Comparison of ENCODE assay signal across 9 cellular contexts in genomic region chr17:41690497-41690896, GRCh38. TPM values are rescaled to one million over a fixed set of nuclear protein-coding genes. Genes with fewer than 3 reads are reported as not detected.
A peak's percentile ranks its signal among the peaks of the same experiment; 100 is the strongest.
DNase-seq lines count a peak whose midpoint lies in the region; ATAC-seq and TF ChIP-seq lines count a peak whose summit lies in the region.
"Had no signal": no experiment of that assay in that cellular context is flagged by ENCODE, and none has a peak within 500 bp of the region (broad histone marks: within the 10 kb centered on the region; RNA-seq: fewer than 3 reads in every experiment).

No MANE protein-coding gene starts in this region.

- H3K9ac ChIP-seq in GM23248: peak overlapping the region; percentile 100

- H3K4me3 ChIP-seq in GM23248: peak overlapping the region; percentile 89
- H3K4me3 ChIP-seq in fibroblast of mammary gland (ENCODE audit: control insufficient read depth, low read depth, low read length): peak overlapping the region; percentile 98
- peak overlapping the region; percentile 87 to 100 (median 95) for H3K4me3 ChIP-seq in gastrocnemius medialis

- H3K36me3 ChIP-seq in GM23248 (ENCODE audit: low read depth) (peaks cover 38% of the 10 kb centered on the region), gastrocnemius medialis (peaks cover 12 to 52% of the 10 kb centered on the region in 2 donors)

- no peak for ATAC-seq in gastrocnemius medialis

- H4K20me1 ChIP-seq in GM23248 (ENCODE audit: insufficient read depth): peaks cover 12% of the 10 kb centered on the region; the same call in 1 of the 2 replicates

- intact Hi-C loops in gastrocnemius medialis (cut with DNase I; ENCODE audit: low total_unique reads): loop anchor here (10.0 kb wide), 1 partner anchor 1736 kb away; no protein-coding TSS in a partner anchor

- H3F3A ChIP-seq in GM23248 (ENCODE audit: insufficient read depth): peaks cover 66% of the 10 kb centered on the region

- TF ChIP-seq CTCF in VCaP (conservative IDR thresholded peaks at IDR 0.05) (no peak), fibroblast of mammary gland (conservative IDR thresholded peaks at IDR 0.05; ENCODE audit: control insufficient read depth, insufficient read depth, low read depth, low read length) (no peak), gastrocnemius medialis (IDR thresholded peaks at IDR 0.05 in 4 of 5, conservative IDR thresholded peaks at IDR 0.05 in 1 of 5) (no peak)

- H3K4me2 ChIP-seq in GM23248 (ENCODE audit: unreplicated experiment): peak overlapping the region; percentile 94

- no peaks in the 10 kb centered on the region for H3K27me3 ChIP-seq in GM23248 (replicated peaks; ENCODE audit: insufficient read depth)
- H3K27me3 ChIP-seq in gastrocnemius medialis: no peaks in the 10 kb centered on the region

- H2AFZ ChIP-seq in GM23248: no peak overlapping the region

- WGBS in GM23248 (ENCODE audit: low coverage in 1 of 2, low lambda C conversion rate in 2 of 2, missing lambda C conversion rate in 2 of 2), 2 experiments: 70 to 77% methylated on average over 2 of the region's 2 CpGs

- in situ Hi-C loops in GM23248 (cut with MboI): no loop called here
- in situ Hi-C loops in gastrocnemius medialis (cut with MboI; ENCODE audit: low sequenced_read_pairs in 4 of 4): no loop called here

- H3K9me3 ChIP-seq in GM23248 (ENCODE audit: low read depth) (no peaks in the 10 kb centered on the region), gastrocnemius medialis (no peaks in the 10 kb centered on the region)

- H3K9me2 ChIP-seq in GM23248 (ENCODE audit: insufficient read depth): no peaks in the 10 kb centered on the region

- peak overlapping the region; percentile 100 for H3K27ac ChIP-seq in GM23248
- H3K27ac ChIP-seq in VCaP: peak overlapping the region; percentile 98
- H3K27ac ChIP-seq in gastrocnemius medialis: peak overlapping the region; percentile 99 to 100 (median 100)

- TF ChIP-seq POLR2A in gastrocnemius medialis (IDR thresholded peaks at IDR 0.05): no peak

- H3K4me1 ChIP-seq in GM23248 (ENCODE audit: insufficient read depth): peaks cover 21% of the 10 kb centered on the region
- H3K4me1 ChIP-seq in gastrocnemius medialis: peaks cover 29 to 30% of the 10 kb centered on the region in 2 donors

- peaks cover 23% of the 10 kb centered on the region for H3K79me2 ChIP-seq in GM23248 (ENCODE audit: insufficient read depth)

- DNase-seq in GM23248: no peak
- no peak for DNase-seq in fibroblast of mammary gland (ENCODE audit: low read depth)
- no peak for DNase-seq in gastrocnemius medialis
- no peak for DNase-seq in NCI-H2227 (lab: John Stamatoyannopoulos, UW; ENCODE audit: unreplicated experiment)
- no peak for DNase-seq in GOT3 (lab: John Stamatoyannopoulos, UW)
- no peak for DNase-seq in retina
- DNase-seq in SKM-1 treated with dmso at 0.1 percent for 144 hours (lab: John Stamatoyannopoulos, UW; ENCODE audit: unreplicated experiment): no peak

RNA-seq across cellular contexts. Expression of gene EIF1, which starts 1.8 kb away (rescaled TPM):
- 98.1 and 113 TPM in 2 replicates for total RNA-seq in GM23248 (2014; rRNA removed; shearing (Covaris generic))
- 1,585 and 1,606 TPM in 2 replicates for polyA plus RNA-seq in GM23248 (2016; fragmentation: Nextera tagmentation; extraction: Ambion mirVana)
- total RNA-seq in gastrocnemius medialis: 100 to 1,000 TPM; 222 to 842 (median 375) TPM

RNA-seq across cellular contexts. Expression of gene GAST, which starts 21.6 kb away (rescaled TPM):
- total RNA-seq in GM23248 (2014; rRNA removed; shearing (Covaris generic)): not detected in 2 replicates
- not detected in 2 replicates for polyA plus RNA-seq in GM23248 (2016; fragmentation: Nextera tagmentation; extraction: Ambion mirVana)
- not detected for total RNA-seq in gastrocnemius medialis
- total RNA-seq: M059J had no signal

RNA-seq across cellular contexts. Expression of gene HAP1, which starts 43.9 kb away (rescaled TPM):
- total RNA-seq in GM23248 (2014; rRNA removed; shearing (Covaris generic)): not detected in 2 replicates
- 0.06 TPM in 1 of 2 replicates, not detected in the other for polyA plus RNA-seq in GM23248 (2016; fragmentation: Nextera tagmentation; extraction: Ambion mirVana)
- under 1 TPM in 1 of 4 donors, not detected in 3; 0.22 TPM for total RNA-seq in gastrocnemius medialis
